9 cellular contexts compared by ENCODE assay signal in the genomic region with DNA sequence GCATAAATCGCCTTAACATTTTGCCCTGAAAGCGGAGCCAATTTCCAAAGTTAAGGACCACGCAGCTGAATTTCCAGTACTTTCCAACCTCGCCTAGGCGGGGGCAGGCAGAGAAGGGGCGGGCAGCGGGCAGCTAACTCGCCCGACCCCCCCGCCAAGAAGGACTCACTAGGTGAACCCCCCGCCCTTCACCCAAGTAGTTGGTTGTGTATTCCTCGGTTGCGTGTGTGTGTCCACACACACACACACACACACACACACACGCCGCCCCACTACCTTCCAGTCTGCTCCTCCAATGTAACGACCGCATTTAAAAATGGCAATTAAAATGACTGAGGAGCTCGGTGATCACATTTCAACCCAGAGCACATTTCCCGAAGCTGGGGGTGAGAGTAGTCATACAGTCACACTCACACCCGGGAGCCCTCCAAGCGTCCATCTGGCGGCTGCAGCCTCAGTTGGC. TPM values are rescaled to one million over a fixed set of nuclear protein-coding genes. Genes with fewer than 3 reads are reported as not detected.
DNase-seq lines count a peak whose midpoint lies in the region; ATAC-seq, FAIRE-seq and TF ChIP-seq lines count a peak whose summit lies in the region.
"Had no signal": no experiment of that assay in that cellular context is flagged by ENCODE, and none has a peak within 500 bp of the region (broad histone marks: within the 10 kb centered on the region; RNA-seq: fewer than 3 reads in every experiment).

No MANE protein-coding gene starts in this region.

- no peak overlapping the region for H2BK5ac ChIP-seq in mesenchymal stem cell (ENCODE audit: low read depth, low read length, poor library complexity, severe bottlenecking)

- TF ChIP-seq RAD21 in HepG2 (CRISPR knock-in tag; IDR thresholded peaks at IDR 0.05): no peak

- H4K8ac ChIP-seq in mesenchymal stem cell (ENCODE audit: low read length): peak overlapping the region; percentile 37

- CTCF ChIA-PET in HepG2 (lab: Yijun Ruan, JAX; ENCODE audit: low intra/inter-chr PET ratio, low total read pairs): no interaction called here

- BruUV-seq in HepG2 (replicated peaks; lab: Mats Ljungman, UMichigan): no TSS peak

- H3K4me2 ChIP-seq in HepG2 (ENCODE audit: low read depth, low read length) (no peak overlapping the region), mesenchymal stem cell (ENCODE audit: low read length, poor library complexity, severe bottlenecking) (peak overlapping the region; percentile 99)

- FAIRE-seq in HepG2 (lab: Jason Lieb, UNC): no peak

- no peaks in the 10 kb centered on the region for H3K79me2 ChIP-seq in HepG2 (ENCODE audit: insufficient read depth, low read length)

- intact Hi-C loops in HepG2 (cut with micrococcal nuclease; ENCODE audit: unreplicated experiment) (no loop called here), right lobe of liver (cut with DNase I) (no loop called here), aorta (cut with DNase I) (loop anchor here (5.0 to 10.0 kb wide), 3 partner anchors 195 to 345 kb away; no protein-coding TSS in a partner anchor)

- WGBS in HepG2 (ENCODE audit: low lambda C conversion rate): 26% methylated on average over 15 of the region's 22 CpGs
- WGBS in right lobe of liver (ENCODE audit: insufficient coverage, low coverage, low lambda C conversion rate, missing lambda C conversion rate): 6% methylated on average over 3 of the region's 22 CpGs
- 2% methylated on average over 17 of the region's 22 CpGs for WGBS in mesenchymal stem cell
- WGBS in aorta, 2 donors: 1% methylated on average over 22 of the region's 22 CpGs

- no peak overlapping the region for H3K9ac ChIP-seq in HepG2 (ENCODE audit: insufficient read depth, low read depth, low read length)
- H3K9ac ChIP-seq in mesenchymal stem cell (ENCODE audit: low read length): peak overlapping the region; percentile 94

- no peak overlapping the region for H3K4ac ChIP-seq in mesenchymal stem cell (ENCODE audit: low read depth in 1 of 2, low read length in 2 of 2)

- H2BK120ac ChIP-seq in mesenchymal stem cell (ENCODE audit: low read depth, low read length): no peak overlapping the region

- no peak overlapping the region for H3K23ac ChIP-seq in mesenchymal stem cell (ENCODE audit: low read length in 2 of 2)

- no peak overlapping the region for H4K91ac ChIP-seq in mesenchymal stem cell (ENCODE audit: low read length)

- H3K4me3 ChIP-seq in HepG2 (replicated peaks in 1 of 3; ENCODE audit: insufficient read depth in 1 of 3, low read depth in 2 of 3, low read length in 3 of 3) (no peak overlapping the region), right lobe of liver (peak overlapping the region in 1 of 3 donors; percentile 38), mesenchymal stem cell (ENCODE audit: insufficient read depth in 1 of 2, low read depth in 1 of 2, low read length in 2 of 2) (peak overlapping the region; percentile 76 to 82), aorta (ENCODE audit: low read length in 2 of 2) (peak overlapping the region; percentile 42 to 75)

- no peak overlapping the region for H2BK12ac ChIP-seq in mesenchymal stem cell (ENCODE audit: low read length in 2 of 2)

- no peak for TF ChIP-seq POLR2A in HepG2 (IDR thresholded peaks at IDR 0.05; ENCODE audit: insufficient read depth in 1 of 2, low read depth in 2 of 2, low read length in 2 of 2)
- TF ChIP-seq POLR2A in right lobe of liver (IDR thresholded peaks at IDR 0.05): no peak

- no peak overlapping the region for H2BK15ac ChIP-seq in mesenchymal stem cell (ENCODE audit: low read depth, poor library complexity, severe bottlenecking)

- TF ChIP-seq EP300 in HepG2 (IDR thresholded peaks at IDR 0.05; ENCODE audit: low read depth in 2 of 2, low read length in 2 of 2) (no peak), HepG2 (CRISPR knock-in tag; IDR thresholded peaks at IDR 0.05; ENCODE audit: borderline replicate concordance) (no peak)

- H3K27me3 ChIP-seq in HepG2 (ENCODE audit: control insufficient read depth in 1 of 2, insufficient read depth in 2 of 2, low read length in 2 of 2): peaks cover 3 to 58% of the 10 kb centered on the region in 2 experiments
- peaks cover 7 to 33% of the 10 kb centered on the region in 2 donors for H3K27me3 ChIP-seq in right lobe of liver
- peaks cover 19 to 75% of the 10 kb centered on the region in 2 experiments for H3K27me3 ChIP-seq in mesenchymal stem cell (ENCODE audit: control insufficient read depth in 1 of 2, insufficient read depth in 1 of 2, low read length in 2 of 2)
- no peaks in the 10 kb centered on the region for H3K27me3 ChIP-seq in aorta (ENCODE audit: control insufficient read depth in 1 of 2, insufficient read depth in 2 of 2, low read length in 1 of 2)

- H3K79me1 ChIP-seq in mesenchymal stem cell (replicated peaks; ENCODE audit: low read length, poor library complexity, severe bottlenecking): no peaks in the 10 kb centered on the region

- TF ChIP-seq CTCF in HepG2 (CRISPR knock-in tag; IDR thresholded peaks at IDR 0.05) (no peak), right lobe of liver (IDR thresholded peaks at IDR 0.05) (no peak)

- peak overlapping the region in 1 of 2 experiments; percentile 71 for H3K18ac ChIP-seq in mesenchymal stem cell (ENCODE audit: low read depth in 1 of 2, low read length in 2 of 2)

- H3K27ac ChIP-seq in HepG2 (ENCODE audit: extremely low read length, insufficient read depth, low read length) (no peak overlapping the region), right lobe of liver (no peak overlapping the region), mesenchymal stem cell (ENCODE audit: low read length, poor library complexity, severe bottlenecking) (no peak overlapping the region), aorta (ENCODE audit: low read depth in 1 of 2, low read length in 2 of 2) (no peak overlapping the region)

- in situ Hi-C loops in HepG2 (cut with HindIII; ENCODE audit: extremely low pct_ligation_motif_present, low pct_unique_long_range_greater_than_20kb): no loop called here

- H3K9me3 ChIP-seq in HepG2 (ENCODE audit: low read length) (no peaks in the 10 kb centered on the region), right lobe of liver (no peaks in the 10 kb centered on the region), mesenchymal stem cell (ENCODE audit: control insufficient read depth, low read length) (no peaks in the 10 kb centered on the region), aorta (ENCODE audit: control insufficient read depth, low read length) (no peaks in the 10 kb centered on the region)

- POLR2A ChIA-PET in HepG2 (lab: Yijun Ruan, JAX): no interaction called here

- DNase-seq in HepG2 (ENCODE audit: low spot score) (no peak), right lobe of liver (no peak), cerebellar cortex (ENCODE audit: low spot score) (peak; percentile 12), mesenchymal stem cell (peak; percentile 44), aorta (no peak), superior temporal gyrus (ENCODE audit: extremely low spot score) (no peak)

- ATAC-seq in HepG2: no peak
- ATAC-seq in right lobe of liver: no peak
- ATAC-seq in aorta (ENCODE audit: low FRiP score): peak; percentile 6
- ATAC-seq in esophagus mucosa: no peak
- no peak for ATAC-seq in HG02973 (IDR thresholded peaks at IDR 0.05; ENCODE audit: unreplicated experiment)
- ATAC-seq: activated naive CD4-positive, alpha-beta T cell treated with anti-CD3 and anti-CD28 coated beads, Interleukin-2, amount 50 U/mL, for 72 hours had no signal

- H3K14ac ChIP-seq in mesenchymal stem cell (ENCODE audit: low read length in 2 of 2): no peak overlapping the region

- H3K36me3 ChIP-seq in HepG2 (replicated peaks in 1 of 2; ENCODE audit: control insufficient read depth in 1 of 2, insufficient read depth in 2 of 2, low read length in 2 of 2) (no peaks in the 10 kb centered on the region), right lobe of liver (no peaks in the 10 kb centered on the region), mesenchymal stem cell (ENCODE audit: control insufficient read depth in 1 of 2, insufficient read depth in 2 of 2, low read depth in 1 of 2, low read length in 2 of 2) (no peaks in the 10 kb centered on the region), aorta (ENCODE audit: control insufficient read depth in 1 of 2, insufficient read depth in 2 of 2, low read length in 1 of 2) (no peaks in the 10 kb centered on the region)

- H4K20me1 ChIP-seq in HepG2 (ENCODE audit: insufficient read depth, low read length): no peaks in the 10 kb centered on the region

- no peak overlapping the region for H2AK5ac ChIP-seq in mesenchymal stem cell (ENCODE audit: low read length, severe bottlenecking)

- H2AFZ ChIP-seq in HepG2 (ENCODE audit: low read length): no peak overlapping the region
- H2AFZ ChIP-seq in mesenchymal stem cell (ENCODE audit: low read depth, low read length): no peak overlapping the region

- no peaks in the 10 kb centered on the region for H3K4me1 ChIP-seq in HepG2 (ENCODE audit: insufficient read depth, low read length)
- H3K4me1 ChIP-seq in right lobe of liver: peaks cover 0 to 40% (median 6%) of the 10 kb centered on the region in 4 donors
- H3K4me1 ChIP-seq in mesenchymal stem cell (ENCODE audit: control insufficient read depth, insufficient read depth, low read depth, low read length): peaks cover 40% of the 10 kb centered on the region
- H3K4me1 ChIP-seq in aorta (ENCODE audit: control insufficient read depth in 1 of 2, insufficient read depth in 2 of 2, low read length in 2 of 2): no peaks in the 10 kb centered on the region

RNA-seq across cellular contexts. Expression of a gene that starts 1.4 kb away (rescaled TPM):
- not detected in 2 replicates for total RNA-seq in HepG2 (2016; rRNA removed; fragmentation: Illumina TruSeq; extraction: Trizol)
- not detected in 2 replicates for total RNA-seq in HepG2 (2016; cell fraction: cytosol; rRNA removed; fragmentation: Illumina TruSeq; extraction: Trizol; ENCODE audit: low read depth)
- total RNA-seq in HepG2 (2016; cell fraction: insoluble cytoplasmic fraction; rRNA removed; fragmentation: Illumina TruSeq; extraction: Trizol): not detected in 2 replicates
- not detected in 2 replicates for total RNA-seq in HepG2 (2016; cell fraction: membrane; rRNA removed; fragmentation: Illumina TruSeq; extraction: Trizol)
- not detected in 2 replicates for total RNA-seq in HepG2 (2016; cell fraction: nucleus; rRNA removed; fragmentation: Illumina TruSeq; extraction: Trizol)
- polyA plus RNA-seq in HepG2 (2011; rRNA removed): under 0.01 TPM in 1 of 2 replicates, not detected in the other
- polyA plus RNA-seq in HepG2 (2011; cell fraction: cytosol; rRNA removed): not detected in 2 replicates
- not detected in 2 replicates for polyA plus RNA-seq in HepG2 (2011; cell fraction: nucleus; rRNA removed)
- polyA plus RNA-seq in HepG2 (2012): not detected in 2 replicates
- polyA plus RNA-seq in HepG2 (2016; cell fraction: cytosol; fragmentation: Illumina TruSeq; extraction: Trizol; ENCODE audit: low read depth): not detected in 2 replicates
- not detected in 2 replicates for polyA plus RNA-seq in HepG2 (2016; cell fraction: insoluble cytoplasmic fraction; fragmentation: Illumina TruSeq; extraction: Trizol; ENCODE audit: low read depth)
- polyA plus RNA-seq in HepG2 (2016; cell fraction: membrane; fragmentation: Illumina TruSeq; extraction: Trizol; ENCODE audit: low read depth): not detected in 2 replicates
- not detected in 2 replicates for polyA plus RNA-seq in HepG2 (2016; cell fraction: nucleus; fragmentation: Illumina TruSeq; extraction: Trizol; ENCODE audit: insufficient read depth, low read depth)
- polyA minus RNA-seq in HepG2 (2011; rRNA and poly(A)+ RNA removed; ENCODE audit: low replicate concordance): 0.07 TPM in 1 of 2 replicates, not detected in the other
- not detected in 2 replicates for polyA minus RNA-seq in HepG2 (2011; cell fraction: cytosol; rRNA and poly(A)+ RNA removed)
- polyA minus RNA-seq in HepG2 (2011; cell fraction: nucleus; rRNA and poly(A)+ RNA removed): not detected in 2 replicates
- under 1 TPM in 4 of 6 experiments, not detected in 2; 0.04 to 0.58 (median 0.14) TPM for total RNA-seq in right lobe of liver
- polyA plus RNA-seq in mesenchymal stem cell (2013, experiment 1 of 2): 3.1 TPM
- 9.1 TPM for polyA plus RNA-seq in mesenchymal stem cell (2013, experiment 2 of 2)
- total RNA-seq in aorta: 1 to 10 TPM; 4.7 to 9.1 TPM
- polyA plus RNA-seq in aorta: under 1 TPM; 0.20 to 0.25 TPM
- total RNA-seq in esophagus mucosa: 21.8 TPM
- total RNA-seq: activated naive CD4-positive, alpha-beta T cell treated with anti-CD3 and anti-CD28 coated beads, Interleukin-2, amount 50 U/mL, for 72 hours had no signal

Comparison
In these comparisons a context has a peak if more than half of its experiments do, and no peak if none do; other contexts are left out.
1. DNase-seq: peak in cerebellar cortex (single experiment) and mesenchymal stem cell (single experiment); none in HepG2 (single experiment), right lobe of liver (0 of 3), aorta (0 of 2) and superior temporal gyrus (single experiment).
2. H3K4me3 ChIP-seq: peak in mesenchymal stem cell (2 of 2) and aorta (2 of 2); none in HepG2 (0 of 3).
3. intact Hi-C loops: an anchor here in aorta (5.0 to 10.0 kb wide); none called in HepG2 and right lobe of liver.